In genomic region chr9:134899168-134899567, GRCh38 we compare ENCODE assay signal across 28 cellular contexts. TPM values are rescaled to one million over a fixed set of nuclear protein-coding genes. Genes with fewer than 3 reads are reported as not detected.
"Had no signal": no experiment of that assay in that cellular context is flagged by ENCODE, and none has a peak within 500 bp of the region (broad histone marks: within the 10 kb centered on the region; RNA-seq: fewer than 3 reads in every experiment).

No MANE protein-coding gene starts in this region.

- H3K36me3 ChIP-seq: stomach, suprapubic skin, thoracic aorta, thyroid gland, tibial artery, tibial nerve, transverse colon, upper lobe of left lung, upper lobe of right lung, uterus, vagina had no signal

- H3K4me3 ChIP-seq: stomach, suprapubic skin, testis, thoracic aorta, thyroid gland, tibial artery, tibial nerve, transverse colon, upper lobe of left lung, upper lobe of right lung, uterus, vagina had no signal

- H3K4me1 ChIP-seq: transverse colon had no signal

- H3K9me3 ChIP-seq: testis, thoracic aorta, thyroid gland, upper lobe of left lung, upper lobe of right lung, uterus, vagina had no signal

- H3K27ac ChIP-seq: stomach, suprapubic skin, testis, thoracic aorta, tibial artery, transverse colon, uterus, vagina had no signal

- ATAC-seq: stimulated activated effector memory CD8-positive, alpha-beta T cell treated with anti-CD3 and anti-CD28 coated beads, Interleukin-12 subunit alpha, Interleukin-12 subunit beta, amount 100 ng/mL, for 72 hours; stimulated activated memory B cell treated with anti-CD40 and anti-IgM and Interleukin-4, amounts not matched to agents 10 μg/mL and 1 μg/mL and 100 μg/mL, for 72 hours; stimulated activated naive B cell treated with anti-CD40 and anti-IgM and Interleukin-4, amounts not matched to agents 10 μg/mL and 1 μg/mL and 100 μg/mL, for 72 hours; stimulated activated naive CD8-positive, alpha-beta T cell treated with anti-CD3 and anti-CD28 coated beads, Interleukin-15, amount 100 ng/mL, for 72 hours; stimulated activated naive CD8-positive, alpha-beta T cell treated with anti-CD3 and anti-CD28 coated beads, Interleukin-15, Interleukin-2, amounts not matched to agents 100 U/mL and 50 U/mL, for 24 hours; upper lobe of right lung had no signal

- DNase-seq: stimulated activated CD4-positive, alpha-beta T cell treated with anti-CD3 and anti-CD28 coated beads, Interleukin-2, amount 100 ng/mL, for 48 hours; stimulated activated CD4-positive, alpha-beta T cell treated with anti-CD3 and anti-CD28 coated beads, Interleukin-4, amount 100 ng/mL, for 1 hour; stimulated activated CD4-positive, alpha-beta T cell treated with anti-CD3 and anti-CD28 coated beads, Interleukin-4, amount 100 ng/mL, for 24 hours; stimulated activated CD4-positive, alpha-beta T cell treated with anti-CD3 and anti-CD28 coated beads, Interleukin-4, amount 100 ng/mL, for 4 hours; stimulated activated CD8-positive, alpha-beta memory T cell treated with anti-CD3 and anti-CD28 coated beads, Interleukin-4, amount 100 ng/mL, for 48 hours; stimulated activated naive B cell treated with anti-CD40 and anti-IgM and Interleukin-4, amounts not matched to agents 10 μg/mL and 1 μg/mL and 100 μg/mL, for 72 hours; stimulated activated naive CD4-positive, alpha-beta T cell; stimulated activated naive CD4-positive, alpha-beta T cell treated with Interleukin-2 at 50 U/mL for 16 hours; stimulated activated naive CD8-positive, alpha-beta T cell treated with anti-CD3 and anti-CD28 coated beads, Interleukin-15, amount 100 ng/mL, for 72 hours; stimulated activated naive CD8-positive, alpha-beta T cell treated with anti-CD3 and anti-CD28 coated beads, Interleukin-15, Interleukin-2, amounts not matched to agents 100 U/mL and 50 U/mL, for 24 hours; stomach; substantia nigra; testis; thyroid gland; transverse colon; trophoblast cell; upper lobe of left lung; upper lobe of right lung had no signal

- H3K27me3 ChIP-seq: testis, thyroid gland, tibial nerve, transverse colon, upper lobe of left lung, upper lobe of right lung, uterus, vagina had no signal

RNA-seq across cellular contexts. Expression of gene FCN2, which starts 18.6 kb away (rescaled TPM):
- total RNA-seq: stomach, temporal lobe, thoracic aorta, transverse colon, upper lobe of left lung, upper lobe of right lung, urinary bladder, vagina had no signal
